ENCODE assay signal across 1 cellular context in genomic region chr16:50740747-50741146, GRCh38.
TF ChIP-seq lines count a peak whose summit lies in the region.

No MANE protein-coding gene starts in this region.

TF ChIP-seq in HepG2, 621 proteins besides CTCF, POLR2A, EP300 and RAD21:
- TF ChIP-seq TBX2 (CRISPR knock-in tag; IDR thresholded peaks at IDR 0.05; ENCODE audit: borderline replicate concordance) (no peak), ZBTB34 (CRISPR knock-in tag; IDR thresholded peaks at IDR 0.05) (no peak), ZNF614 (CRISPR knock-in tag; IDR thresholded peaks at IDR 0.05; ENCODE audit: borderline replicate concordance) (no peak), ZNF556 (CRISPR knock-in tag; IDR thresholded peaks at IDR 0.05; ENCODE audit: borderline replicate concordance) (0 out of 2 replicates have a peak, but pooled peaks have one; percentile 30), ZNF7 (CRISPR knock-in tag; IDR thresholded peaks at IDR 0.05) (no peak), CREB1 (IDR thresholded peaks at IDR 0.05) (peak; percentile 10; the same call in 1 of the 2 replicates), CREB1 (CRISPR knock-in tag; IDR thresholded peaks at IDR 0.05) (no peak), ZNF264 (CRISPR knock-in tag; IDR thresholded peaks at IDR 0.05) (no peak), ZNF720 (CRISPR knock-in tag; IDR thresholded peaks at IDR 0.05) (no peak), HIC2 (CRISPR knock-in tag; IDR thresholded peaks at IDR 0.05; ENCODE audit: low read depth) (no peak), POGZ (CRISPR knock-in tag; IDR thresholded peaks at IDR 0.05) (no peak)
